ENCODE assay signal across 1 cellular context in genomic region chr5:150778517-150779396, GRCh38.
A peak's percentile ranks its signal among the peaks of the same experiment; 100 is the strongest.
TF ChIP-seq lines count a peak whose summit lies in the region.

SMIM3 (plus strand) TSS chr5:150778757; CDS start chr5:150795441, 16,684 bp downstream.

TF ChIP-seq in HepG2, 621 proteins besides CTCF, POLR2A, EP300 and RAD21 (continued from another document and continues in another):
- TF ChIP-seq ZNF597 (CRISPR knock-in tag; IDR thresholded peaks at IDR 0.05) (no peak), FOXP1 (IDR thresholded peaks at IDR 0.05) (no peak), FOXP1 (CRISPR knock-in tag; IDR thresholded peaks at IDR 0.05) (0 out of 2 replicates have a peak, but pooled peaks have one; percentile 8), ZNF574 (CRISPR knock-in tag; IDR thresholded peaks at IDR 0.05) (peak; percentile 83), ZKSCAN5 (CRISPR knock-in tag; IDR thresholded peaks at IDR 0.05) (no peak), ZBTB7B (CRISPR knock-in tag; IDR thresholded peaks at IDR 0.05) (peak; percentile 57; the same call in 1 of the 2 replicates), HDAC2 (CRISPR knock-in tag; IDR thresholded peaks at IDR 0.05) (peak; percentile 14; the same call in 1 of the 2 replicates), ZNF609 (CRISPR knock-in tag; IDR thresholded peaks at IDR 0.05; ENCODE audit: borderline replicate concordance) (peak; percentile 50), ZNF891 (CRISPR knock-in tag; IDR thresholded peaks at IDR 0.05) (0 out of 2 replicates have a peak, but pooled peaks have one; percentile 11), JUND (CRISPR knock-in tag; IDR thresholded peaks at IDR 0.05) (0 out of 2 replicates have a peak, but pooled peaks have one; percentile 41), CSRNP1 (CRISPR knock-in tag; IDR thresholded peaks at IDR 0.05) (no peak), KDM1A (CRISPR knock-in tag; IDR thresholded peaks at IDR 0.05) (no peak), HMGXB3 (CRISPR knock-in tag; IDR thresholded peaks at IDR 0.05; ENCODE audit: borderline replicate concordance) (0 out of 2 replicates have a peak, but pooled peaks have one; percentile 1), MYNN (CRISPR knock-in tag; IDR thresholded peaks at IDR 0.05; ENCODE audit: low read depth) (0 out of 2 replicates have a peak, but pooled peaks have one; percentile 27), ZNF639 (CRISPR knock-in tag; conservative IDR thresholded peaks at IDR 0.05) (peak; percentile 51), GABPB1 (CRISPR knock-in tag; IDR thresholded peaks at IDR 0.05) (peak; percentile 80), KDM5A (IDR thresholded peaks at IDR 0.05; ENCODE audit: borderline replicate concordance, low read length) (peak; percentile 58; the same call in 1 of the 2 replicates), GABPA (IDR thresholded peaks at IDR 0.05; ENCODE audit: low read depth, low read length) (no peak), GABPA (CRISPR knock-in tag; IDR thresholded peaks at IDR 0.05; ENCODE audit: low read depth) (no peak; the same call in 1 of the 2 replicates), FOXO4 (CRISPR knock-in tag; conservative IDR thresholded peaks at IDR 0.05) (0 out of 2 replicates have a peak, but pooled peaks have one; percentile 77), STAG1 (CRISPR knock-in tag; IDR thresholded peaks at IDR 0.05) (peak; percentile 60), BORCS8-MEF2B (CRISPR knock-in tag; IDR thresholded peaks at IDR 0.05) (peak; percentile 18; the same call in 1 of the 2 replicates), PPARG (CRISPR knock-in tag; conservative IDR thresholded peaks at IDR 0.05) (0 out of 2 replicates have a peak, but pooled peaks have one; percentile 11), KAT2B (IDR thresholded peaks at IDR 0.05; ENCODE audit: borderline replicate concordance, low read depth, low read length) (no peak), HOXA3 (CRISPR knock-in tag; IDR thresholded peaks at IDR 0.05) (no peak), ZNF674 (CRISPR knock-in tag; IDR thresholded peaks at IDR 0.05; ENCODE audit: low read depth) (0 out of 2 replicates have a peak, but pooled peaks have one; percentile 51), AGO2 (optimal IDR thresholded peaks at IDR 0.05; ENCODE audit: low read depth, low read length) (peak; percentile 44), FOXC1 (CRISPR knock-in tag; IDR thresholded peaks at IDR 0.05; ENCODE audit: borderline replicate concordance) (peak; percentile 49; the same call in 1 of the 2 replicates), HOXA5 (CRISPR knock-in tag; IDR thresholded peaks at IDR 0.05) (0 out of 2 replicates have a peak, but pooled peaks have one; percentile 18), ZNF335 (CRISPR knock-in tag; IDR thresholded peaks at IDR 0.05) (0 out of 2 replicates have a peak, but pooled peaks have one; percentile 31), ZMAT3 (CRISPR knock-in tag; conservative IDR thresholded peaks at IDR 0.05) (peak; percentile 32; the same call in 1 of the 2 replicates), CREM (IDR thresholded peaks at IDR 0.05) (no peak), CREM (CRISPR knock-in tag; IDR thresholded peaks at IDR 0.05) (no peak; the same call in 1 of the 2 replicates), TAF15 (IDR thresholded peaks at IDR 0.05; ENCODE audit: low read depth, low read length, poor library complexity, severe bottlenecking) (no peak), YY1 (IDR thresholded peaks at IDR 0.05; ENCODE audit: insufficient read depth, insufficient replicate concordance, low read depth, low read length) (peak; percentile 51), ZNF530 (CRISPR knock-in tag; IDR thresholded peaks at IDR 0.05; ENCODE audit: low read depth) (0 out of 2 replicates have a peak, but pooled peaks have one; percentile 44), ZFX (CRISPR knock-in tag; IDR thresholded peaks at IDR 0.05; ENCODE audit: low read depth) (peak; percentile 57), PHF8 (CRISPR knock-in tag; IDR thresholded peaks at IDR 0.05) (peak; percentile 69), U2AF1 (optimal IDR thresholded peaks at IDR 0.05; ENCODE audit: low read depth, low read length) (peak; percentile 43), TOPORS (CRISPR knock-in tag; IDR thresholded peaks at IDR 0.05) (peak; percentile 47; the same call in 1 of the 2 replicates), ZNF724P (CRISPR knock-in tag; IDR thresholded peaks at IDR 0.05; ENCODE audit: borderline replicate concordance) (0 out of 2 replicates have a peak, but pooled peaks have one; percentile 39), ZNF580 (CRISPR knock-in tag; IDR thresholded peaks at IDR 0.05; ENCODE audit: borderline replicate concordance, low read depth) (peak; percentile 39), NRL (CRISPR knock-in tag; IDR thresholded peaks at IDR 0.05; ENCODE audit: borderline replicate concordance) (0 out of 2 replicates have a peak, but pooled peaks have one; percentile 15), MTA3 (CRISPR knock-in tag; IDR thresholded peaks at IDR 0.05) (no peak), SP1 (IDR thresholded peaks at IDR 0.05) (no peak), SP1 (CRISPR knock-in tag; IDR thresholded peaks at IDR 0.05) (peak; percentile 46; the same call in 1 of the 2 replicates), KAT8 (CRISPR knock-in tag; IDR thresholded peaks at IDR 0.05) (peak; percentile 74; the same call in 1 of the 2 replicates), ZNF788 (CRISPR knock-in tag; IDR thresholded peaks at IDR 0.05; ENCODE audit: borderline replicate concordance) (peak; percentile 60)
